Comparison of ENCODE assay signal across 21 cellular contexts in genomic region chr15:101526442-101526841, GRCh38.
"Had no signal": no experiment of that assay in that cellular context is flagged by ENCODE, and none has a peak within 500 bp of the region (broad histone marks: within the 10 kb centered on the region; RNA-seq: fewer than 3 reads in every experiment).

No MANE protein-coding gene starts in this region.

- H3K36me3 ChIP-seq: lower lobe of right lung, suprapubic skin, transverse colon had no signal

- H3K36me3 Mint-ChIP-seq: activated CD8-positive, alpha-beta memory T cell treated with anti-CD3 and anti-CD28 coated beads, Interleukin-2, amount 10 ng/mL, durations not matched to agents 7 days and 5 days; activated naive CD8-positive, alpha-beta T cell had no signal

- H3K27me3 ChIP-seq: transverse colon had no signal

- H3K4me3 Mint-ChIP-seq: activated CD8-positive, alpha-beta memory T cell treated with anti-CD3 and anti-CD28 coated beads, Interleukin-2, amount 10 ng/mL, durations not matched to agents 7 days and 5 days; activated naive CD8-positive, alpha-beta T cell; nephron progenitor cell; stimulated activated naive CD8-positive, alpha-beta T cell treated with anti-CD3 and anti-CD28 coated beads, Interleukin-15, Interleukin-2, amounts not matched to agents 100 ng/mL and 50 ng/mL, for 24 hours had no signal

- DNase-seq: activated CD4-positive, alpha-beta T cell treated with anti-CD3 and anti-CD28 coated beads for 1 hour; activated CD4-positive, alpha-beta T cell treated with anti-CD3 and anti-CD28 coated beads, Interleukin-2, amount 50 U/mL, for 48 hours; activated CD8-positive, alpha-beta memory T cell treated with anti-CD3 and anti-CD28 coated beads, Interleukin-2, amount 10 ng/mL, durations not matched to agents 7 days and 5 days; amniotic stem cell; dermis blood vessel endothelial cell; foreskin fibroblast; islet precursor cell; left colon; lower lobe of right lung; nephron progenitor cell; occipital lobe; stimulated activated CD4-positive, alpha-beta T cell treated with anti-CD3 and anti-CD28 coated beads, Interleukin-12 subunit alpha, Interleukin-12 subunit beta, amount 100 ng/mL, for 4 hours; stimulated activated CD4-positive, alpha-beta T cell treated with anti-CD3 and anti-CD28 coated beads, Interleukin-1b, Interleukin-23, amount 100 ng/mL, for 48 hours; stimulated activated CD8-positive, alpha-beta memory T cell treated with anti-CD3 and anti-CD28 coated beads, Interleukin-4, amount 100 ng/mL, for 48 hours; T-helper 2 cell; transverse colon had no signal

- ATAC-seq: activated CD8-positive, alpha-beta memory T cell treated with anti-CD3 and anti-CD28 coated beads, Interleukin-2, amount 10 ng/mL, durations not matched to agents 7 days and 5 days; left colon; lower lobe of right lung had no signal

- H3K9me3 ChIP-seq: lower lobe of right lung, suprapubic skin, transverse colon had no signal

- H3K27ac ChIP-seq: lower lobe of right lung, suprapubic skin, VCaP had no signal

- H3K4me3 ChIP-seq: lower lobe of right lung, suprapubic skin, transverse colon had no signal

- H3K27ac Mint-ChIP-seq: activated CD8-positive, alpha-beta memory T cell treated with anti-CD3 and anti-CD28 coated beads, Interleukin-2, amount 10 ng/mL, durations not matched to agents 7 days and 5 days; activated naive CD8-positive, alpha-beta T cell; progenitor cell of endocrine pancreas; stimulated activated naive CD8-positive, alpha-beta T cell treated with anti-CD3 and anti-CD28 coated beads, Interleukin-15, Interleukin-2, amounts not matched to agents 100 ng/mL and 50 ng/mL, for 24 hours had no signal

- H3K9me3 Mint-ChIP-seq: nephron progenitor cell; stimulated activated naive CD8-positive, alpha-beta T cell treated with anti-CD3 and anti-CD28 coated beads, Interleukin-15, Interleukin-2, amounts not matched to agents 100 ng/mL and 50 ng/mL, for 24 hours had no signal
